ENCODE assay signal across 8 cellular contexts in genomic region chr6:137904822-137905617, GRCh38.
DNase-seq lines count a peak whose midpoint lies in the region; ATAC-seq lines count a peak whose summit lies in the region.

No MANE protein-coding gene starts in this region.

- peaks cover 11% of the 10 kb centered on the region for H3K36me3 Mint-ChIP-seq in stimulated activated effector memory CD8-positive, alpha-beta T cell treated with anti-CD3 and anti-CD28 coated beads, Interleukin-12 subunit alpha, Interleukin-12 subunit beta, amount 100 ng/mL, for 72 hours

- ATAC-seq in GM18867 (IDR thresholded peaks at IDR 0.05; ENCODE audit: unreplicated experiment) (peak; percentile 45), HG03039 (IDR thresholded peaks at IDR 0.05; ENCODE audit: unreplicated experiment) (peak; percentile 33)
- peak; percentile 88 for ATAC-seq in stimulated activated effector memory CD8-positive, alpha-beta T cell treated with anti-CD3 and anti-CD28 coated beads, Interleukin-12 subunit alpha, Interleukin-12 subunit beta, amount 100 ng/mL, for 72 hours

- peaks cover 52% of the 10 kb centered on the region for H3K4me1 Mint-ChIP-seq in stimulated activated effector memory CD8-positive, alpha-beta T cell treated with anti-CD3 and anti-CD28 coated beads, Interleukin-12 subunit alpha, Interleukin-12 subunit beta, amount 100 ng/mL, for 72 hours

- H3K9me3 Mint-ChIP-seq in stimulated activated effector memory CD8-positive, alpha-beta T cell treated with anti-CD3 and anti-CD28 coated beads, Interleukin-12 subunit alpha, Interleukin-12 subunit beta, amount 100 ng/mL, for 72 hours: no peaks in the 10 kb centered on the region

- peak; percentile 51 for DNase-seq in activated CD4-positive, alpha-beta T cell treated with anti-CD3 and anti-CD28 coated beads, Interleukin-2, amount 50 U/mL, for 1 hour
- DNase-seq in iris pigment epithelial cell (ENCODE audit: low read depth): peak; percentile 42
- peak; percentile 46 to 80 for DNase-seq in stimulated activated effector memory CD8-positive, alpha-beta T cell treated with anti-CD3 and anti-CD28 coated beads, Interleukin-12 subunit alpha, Interleukin-12 subunit beta, amount 100 ng/mL, for 72 hours (ENCODE audit: low spot score in 2 of 2)
- no peak for DNase-seq in LoVo (ENCODE audit: low spot score)
- DNase-seq in NCI-H2029 (lab: John Stamatoyannopoulos, UW): no peak
- no peak for DNase-seq in Kasumi-1 (lab: John Stamatoyannopoulos, UW)

- H3K4me3 Mint-ChIP-seq in stimulated activated effector memory CD8-positive, alpha-beta T cell treated with anti-CD3 and anti-CD28 coated beads, Interleukin-12 subunit alpha, Interleukin-12 subunit beta, amount 100 ng/mL, for 72 hours: peak overlapping the region; percentile 67

- H3K27ac Mint-ChIP-seq in stimulated activated effector memory CD8-positive, alpha-beta T cell treated with anti-CD3 and anti-CD28 coated beads, Interleukin-12 subunit alpha, Interleukin-12 subunit beta, amount 100 ng/mL, for 72 hours: peak overlapping the region; percentile 99

Comparison
In these comparisons a context has a peak if more than half of its experiments do, and no peak if none do; other contexts are left out.
1. ATAC-seq: peak in every context shown above with its lines; median percentile 88 in stimulated activated effector memory CD8-positive, alpha-beta T cell treated with anti-CD3 and anti-CD28 coated beads, Interleukin-12 subunit alpha, Interleukin-12 subunit beta, amount 100 ng/mL, for 72 hours; 45 in GM18867; 33 in HG03039.
2. DNase-seq: peak in activated CD4-positive, alpha-beta T cell treated with anti-CD3 and anti-CD28 coated beads, Interleukin-2, amount 50 U/mL, for 1 hour (single experiment), iris pigment epithelial cell (single experiment) and stimulated activated effector memory CD8-positive, alpha-beta T cell treated with anti-CD3 and anti-CD28 coated beads, Interleukin-12 subunit alpha, Interleukin-12 subunit beta, amount 100 ng/mL, for 72 hours (2 of 2); none in LoVo (single experiment), NCI-H2029 (single experiment) and Kasumi-1 (0 of 2).